ENCODE assay signal across 27 cellular contexts in the genomic region with DNA sequence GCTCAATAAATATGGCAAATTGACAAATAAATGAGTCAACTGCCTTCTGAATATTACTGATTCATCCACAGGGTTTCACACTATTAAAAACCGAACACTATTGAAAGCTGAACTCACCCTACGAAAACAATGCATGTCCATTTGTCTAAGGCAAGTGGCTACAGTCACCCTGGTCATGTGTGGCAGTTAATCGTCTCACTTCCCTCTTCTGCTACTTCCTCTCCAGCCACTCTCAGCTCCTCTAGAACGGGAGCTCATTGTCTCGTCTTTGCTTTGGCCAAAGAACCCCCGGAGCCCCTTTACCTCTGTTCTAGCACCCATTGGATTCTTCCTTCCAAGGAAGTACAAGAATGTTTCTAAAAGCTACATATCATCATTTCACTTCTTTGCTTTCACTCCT.
"Had no signal": no experiment of that assay in that cellular context is flagged by ENCODE, and none has a peak within 500 bp of the region (broad histone marks: within the 10 kb centered on the region; RNA-seq: fewer than 3 reads in every experiment).

No MANE protein-coding gene starts in this region.

- FAIRE-seq: kidney had no signal

- H3K4me1 Mint-ChIP-seq: activated naive CD8-positive, alpha-beta T cell treated with anti-CD3 and anti-CD28 coated beads, Interleukin-2, amount 50 U/mL, for 24 hours; mesothelial cell of epicardium; nephron progenitor cell had no signal

- H3K27ac Mint-ChIP-seq: activated CD4-positive, alpha-beta memory T cell treated with anti-CD3 and anti-CD28 coated beads for 36 hours; activated naive CD8-positive, alpha-beta T cell treated with anti-CD3 and anti-CD28 coated beads, Interleukin-2, amount 50 U/mL, for 24 hours; activated T-helper 1 cell treated with anti-CD3 and anti-CD28 coated beads, Interleukin-12 subunit alpha, Interleukin-12 subunit beta, Interleukin-2, Interleukin-4 antibody, amounts not matched to agents 30 ng/mL and 10 ng/mL and 1 ng/mL, durations not matched to agents 14 hours and 24 hours and 36 hours; endodermal cell; mesothelial cell of epicardium; nephron progenitor cell; progenitor cell of endocrine pancreas had no signal

- DNase-seq: activated CD4-positive, alpha-beta memory T cell treated with anti-CD3 and anti-CD28 coated beads for 36 hours; activated CD4-positive, alpha-beta T cell treated with anti-CD3 and anti-CD28 coated beads for 4 hours; activated CD8-positive, alpha-beta memory T cell treated with anti-CD3 and anti-CD28 coated beads, Interleukin-2, amount 50 U/mL, for 4 hours; activated gamma-delta T cell; activated naive CD4-positive, alpha-beta T cell treated with anti-CD3 and anti-CD28 coated beads, Interleukin-2, amount 50 U/mL, for 16 hours; activated naive CD8-positive, alpha-beta T cell treated with anti-CD3 and anti-CD28 coated beads, Interleukin-2, amount 50 U/mL, for 24 hours; activated T-cell treated with anti-CD3 and anti-CD28 coated beads, Interleukin-2, amount 50 U/mL, for 1 hour; amygdala; central memory CD4-positive, alpha-beta T cell; endodermal cell; foreskin keratinocyte; heart left ventricle; hypothalamus; immature natural killer cell; kidney; left colon; mammary epithelial cell; naive B cell; nephron progenitor cell; right lobe of liver; stimulated activated CD4-positive, alpha-beta T cell treated with anti-CD3 and anti-CD28 coated beads, Interleukin-2, amount 100 ng/mL, for 48 hours; stimulated activated naive CD8-positive, alpha-beta T cell treated with anti-CD3 and anti-CD28 coated beads, Interleukin-15, Interleukin-2, amounts not matched to agents 100 U/mL and 50 U/mL, for 24 hours; T-helper 2 cell; trophoblast cell had no signal

- H3K27me3 Mint-ChIP-seq: activated CD4-positive, alpha-beta memory T cell treated with anti-CD3 and anti-CD28 coated beads for 36 hours; activated naive CD8-positive, alpha-beta T cell treated with anti-CD3 and anti-CD28 coated beads, Interleukin-2, amount 50 U/mL, for 24 hours; naive B cell; progenitor cell of endocrine pancreas had no signal

- H3K9me3 Mint-ChIP-seq: activated CD4-positive, alpha-beta memory T cell treated with anti-CD3 and anti-CD28 coated beads for 36 hours; endodermal cell; immature natural killer cell; naive B cell had no signal

- H3K36me3 Mint-ChIP-seq: mesothelial cell of epicardium had no signal

- H3K4me3 Mint-ChIP-seq: activated CD4-positive, alpha-beta memory T cell treated with anti-CD3 and anti-CD28 coated beads for 36 hours; activated naive CD8-positive, alpha-beta T cell treated with anti-CD3 and anti-CD28 coated beads, Interleukin-2, amount 50 U/mL, for 24 hours; activated T-helper 1 cell treated with anti-CD3 and anti-CD28 coated beads, Interleukin-12 subunit alpha, Interleukin-12 subunit beta, Interleukin-2, Interleukin-4 antibody, amounts not matched to agents 30 ng/mL and 10 ng/mL and 1 ng/mL, durations not matched to agents 14 hours and 24 hours and 36 hours; endodermal cell; immature natural killer cell; mesothelial cell of epicardium; naive B cell; nephron progenitor cell had no signal
